In the genomic region with DNA sequence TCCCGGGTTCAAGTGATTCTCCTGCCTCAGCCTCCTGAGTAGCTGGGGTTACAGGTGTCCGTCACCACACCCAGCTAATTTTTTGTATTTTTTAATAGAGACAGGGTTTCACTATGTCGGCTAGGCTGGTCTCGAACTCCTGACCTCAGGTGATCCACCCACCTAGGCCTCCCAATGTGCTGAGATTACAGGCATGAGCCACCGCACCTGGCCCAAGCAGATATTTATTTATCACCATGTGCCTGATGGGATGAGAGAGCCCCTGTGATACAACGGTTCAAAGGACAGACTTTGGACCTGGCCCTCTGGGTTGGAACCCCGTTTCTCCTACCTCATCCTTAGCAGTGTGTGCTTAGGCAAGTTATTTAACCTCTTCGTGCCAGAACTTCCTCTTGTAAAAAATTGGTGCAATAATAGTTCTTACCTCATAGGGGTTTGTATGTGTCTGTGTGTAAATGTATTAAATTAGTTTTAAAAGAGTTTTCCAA, we compare ENCODE assay signal across 22 cellular contexts.
"Had no signal": no experiment of that assay in that cellular context is flagged by ENCODE, and none has a peak within 500 bp of the region (broad histone marks: within the 10 kb centered on the region; RNA-seq: fewer than 3 reads in every experiment).

No MANE protein-coding gene starts in this region.

- H3K4me1 ChIP-seq: body of pancreas, heart right ventricle, left lung, neural progenitor cell, thyroid gland had no signal

- H3K27me3 ChIP-seq: body of pancreas, cardiac muscle cell, heart right ventricle, left lung, neural progenitor cell, spleen, thyroid gland had no signal

- H3K9me3 ChIP-seq: body of pancreas, left lung, thyroid gland had no signal

- H3K9ac ChIP-seq: neural progenitor cell had no signal

- ATAC-seq: activated CD8-positive, alpha-beta T cell treated with anti-CD3 and anti-CD28 coated beads, Interleukin-2, amount 10 ng/mL, durations not matched to agents 7 days and 5 days; activated naive CD8-positive, alpha-beta T cell treated with anti-CD3 and anti-CD28 coated beads, Interleukin-2, amount 50 U/mL, for 24 hours; body of pancreas; heart right ventricle; left lung; naive thymus-derived CD8-positive, alpha-beta T cell had no signal

- H3K27ac ChIP-seq: body of pancreas, cardiac muscle cell, heart right ventricle, left lung, neural progenitor cell, spleen, thyroid gland, WERI-Rb-1 had no signal

- DNase-seq: activated CD4-positive, alpha-beta T cell treated with anti-CD3 and anti-CD28 coated beads for 1 hour; activated CD4-positive, alpha-beta T cell treated with anti-CD3 and anti-CD28 coated beads, Interleukin-2, amount 50 U/mL, for 1 hour; activated CD8-positive, alpha-beta T cell treated with anti-CD3 and anti-CD28 coated beads, Interleukin-2, amount 10 ng/mL, durations not matched to agents 7 days and 5 days; activated gamma-delta T cell; activated naive CD4-positive, alpha-beta T cell treated with anti-CD3 and anti-CD28 coated beads, Interleukin-2, amount 50 U/mL, for 16 hours; activated naive CD8-positive, alpha-beta T cell treated with anti-CD3 and anti-CD28 coated beads, Interleukin-2, amount 50 U/mL, for 24 hours; body of pancreas; effector CD4-positive, alpha-beta T cell; foreskin fibroblast; heart right ventricle; immature natural killer cell; left lung; naive thymus-derived CD8-positive, alpha-beta T cell; retina; spleen; stimulated activated CD4-positive, alpha-beta T cell treated with anti-CD3 and anti-CD28 coated beads, Interleukin-4, amount 100 ng/mL, for 1 hour; stimulated activated naive CD4-positive, alpha-beta T cell treated with Interleukin-2 at 50 U/mL for 16 hours; substantia nigra; thyroid gland; WERI-Rb-1 had no signal

- H3K4me2 ChIP-seq: neural progenitor cell had no signal

- H3K4me3 ChIP-seq: body of pancreas, cardiac muscle cell, heart right ventricle, left lung, neural progenitor cell, spleen, thyroid gland had no signal

- H3K36me3 ChIP-seq: cardiac muscle cell, heart right ventricle, left lung, neural progenitor cell, spleen, thyroid gland, WERI-Rb-1 had no signal
